16 cellular contexts compared by ENCODE assay signal in the genomic region with DNA sequence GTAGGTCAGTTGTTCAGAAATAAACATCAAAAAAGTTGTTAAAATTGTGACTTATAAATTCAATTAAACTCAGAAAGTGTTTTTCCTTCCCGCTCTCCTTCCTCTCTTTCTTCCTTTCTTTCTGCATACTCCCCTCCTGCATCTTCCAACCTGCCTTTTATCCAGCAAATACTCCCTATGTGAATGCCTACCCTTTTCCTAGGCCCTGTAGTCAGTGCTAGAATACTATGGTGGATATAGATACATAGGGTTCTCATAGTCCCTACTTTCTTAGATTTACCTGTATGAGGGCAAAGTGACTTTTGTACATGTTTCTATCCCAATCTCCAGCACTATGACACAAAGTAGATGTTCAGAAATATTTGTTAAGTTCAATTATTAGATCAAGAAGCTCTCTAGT. TPM values are rescaled to one million over a fixed set of nuclear protein-coding genes. Genes with fewer than 3 reads are reported as not detected.
"Had no signal": no experiment of that assay in that cellular context is flagged by ENCODE, and none has a peak within 500 bp of the region (broad histone marks: within the 10 kb centered on the region; RNA-seq: fewer than 3 reads in every experiment).

No MANE protein-coding gene starts in this region.

- H3K4me3 ChIP-seq: body of pancreas, upper lobe of left lung had no signal

- H3K27ac ChIP-seq: body of pancreas, upper lobe of left lung had no signal

- FAIRE-seq: TTC549 had no signal

- H3K9me3 ChIP-seq: body of pancreas, upper lobe of left lung had no signal

- DNase-seq: activated CD4-positive, alpha-beta T cell treated with anti-CD3 and anti-CD28 coated beads for 48 hours; activated CD8-positive, alpha-beta memory T cell treated with anti-CD3 and anti-CD28 coated beads, Interleukin-2, amount 50 U/mL, for 48 hours; activated gamma-delta T cell treated with Interleukin-2 at 50 U/mL for 16 hours; amniotic stem cell; cerebellar nuclear complex; effector memory CD8-positive, alpha-beta T cell; hippocampal formation; nucleus accumbens; posterior cingulate gyrus; retina; upper lobe of left lung had no signal

- H3K36me3 ChIP-seq: upper lobe of left lung had no signal

- H3K27me3 ChIP-seq: body of pancreas, upper lobe of left lung had no signal

RNA-seq across cellular contexts. Expression of gene SULT1E1, which starts 0.8 kb away (rescaled TPM):
- total RNA-seq: glomerular endothelial cell; T-helper 2 cell treated with Interferon-gamma antibody and Interleukin-4, amounts not matched to agents 100 ng/mL and 5 ng/mL, for 36 hours; WTC11 had no signal
